8 cellular contexts compared by ENCODE assay signal in the genomic region with DNA sequence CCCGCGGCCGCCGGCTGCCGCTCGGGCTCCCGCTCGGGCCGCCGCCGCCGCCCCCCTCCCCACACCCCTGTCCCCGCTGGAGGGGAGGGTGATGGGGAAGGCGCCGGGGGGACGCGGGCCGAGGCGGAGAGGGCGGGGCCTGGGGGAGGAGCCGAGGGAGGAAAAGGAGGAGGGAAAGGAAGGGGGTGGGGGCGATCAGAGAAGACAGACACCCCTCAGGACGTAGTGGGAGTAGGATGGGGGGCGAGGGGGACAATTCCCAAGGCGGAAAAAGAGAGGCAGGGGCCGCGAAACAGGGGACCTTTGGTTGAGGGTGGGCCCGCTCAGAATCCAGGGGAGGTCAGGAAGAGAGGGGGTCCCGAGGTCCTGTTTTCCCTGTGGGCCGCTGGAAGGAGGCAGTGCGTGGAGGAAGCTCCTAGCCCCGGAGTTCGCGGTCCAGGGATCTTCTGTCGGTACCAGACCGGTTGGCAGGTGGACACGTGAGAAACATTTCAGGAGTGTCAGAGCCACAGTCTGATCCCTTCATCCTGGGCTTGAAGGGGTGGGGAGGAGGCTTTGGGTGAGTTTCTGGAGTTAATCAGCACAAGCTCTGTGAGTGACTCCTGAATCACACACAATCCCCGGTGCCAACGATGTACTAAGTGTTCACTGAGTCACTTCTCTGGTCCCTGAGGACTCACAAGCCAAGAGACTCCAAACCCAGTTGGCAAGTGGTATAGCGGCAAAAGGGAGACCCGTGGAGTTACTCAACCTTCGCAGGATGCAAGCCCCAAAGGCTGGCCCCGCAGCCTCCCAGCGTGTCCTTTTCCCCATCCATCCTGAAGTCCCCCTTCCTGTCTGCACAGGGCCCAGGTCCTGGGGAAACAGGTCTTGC. TPM values are rescaled to one million over a fixed set of nuclear protein-coding genes. Genes with fewer than 3 reads are reported as not detected.
DNase-seq lines count a peak whose midpoint lies in the region; ATAC-seq, FAIRE-seq and TF ChIP-seq lines count a peak whose summit lies in the region.

A gene with protein sequence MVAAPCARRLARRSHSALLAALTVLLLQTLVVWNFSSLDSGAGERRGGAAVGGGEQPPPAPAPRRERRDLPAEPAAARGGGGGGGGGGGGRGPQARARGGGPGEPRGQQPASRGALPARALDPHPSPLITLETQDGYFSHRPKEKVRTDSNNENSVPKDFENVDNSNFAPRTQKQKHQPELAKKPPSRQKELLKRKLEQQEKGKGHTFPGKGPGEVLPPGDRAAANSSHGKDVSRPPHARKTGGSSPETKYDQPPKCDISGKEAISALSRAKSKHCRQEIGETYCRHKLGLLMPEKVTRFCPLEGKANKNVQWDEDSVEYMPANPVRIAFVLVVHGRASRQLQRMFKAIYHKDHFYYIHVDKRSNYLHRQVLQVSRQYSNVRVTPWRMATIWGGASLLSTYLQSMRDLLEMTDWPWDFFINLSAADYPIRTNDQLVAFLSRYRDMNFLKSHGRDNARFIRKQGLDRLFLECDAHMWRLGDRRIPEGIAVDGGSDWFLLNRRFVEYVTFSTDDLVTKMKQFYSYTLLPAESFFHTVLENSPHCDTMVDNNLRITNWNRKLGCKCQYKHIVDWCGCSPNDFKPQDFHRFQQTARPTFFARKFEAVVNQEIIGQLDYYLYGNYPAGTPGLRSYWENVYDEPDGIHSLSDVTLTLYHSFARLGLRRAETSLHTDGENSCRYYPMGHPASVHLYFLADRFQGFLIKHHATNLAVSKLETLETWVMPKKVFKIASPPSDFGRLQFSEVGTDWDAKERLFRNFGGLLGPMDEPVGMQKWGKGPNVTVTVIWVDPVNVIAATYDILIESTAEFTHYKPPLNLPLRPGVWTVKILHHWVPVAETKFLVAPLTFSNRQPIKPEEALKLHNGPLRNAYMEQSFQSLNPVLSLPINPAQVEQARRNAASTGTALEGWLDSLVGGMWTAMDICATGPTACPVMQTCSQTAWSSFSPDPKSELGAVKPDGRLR (minus strand): TSS at position 90 of the 874 bp plus-strand sequence. CDS start 164 bp downstream, outside the sequence.

- 27% methylated on average over 13 of the region's 44 CpGs for whole genome bisulfite sequencing in K562 (ENCODE audit: insufficient coverage, low coverage, missing lambda C conversion rate)

- no peak for TF ChIP-seq EP300 in K562 (IDR thresholded peaks at IDR 0.05; ENCODE audit: low read length)

- TF ChIP-seq RAD21 in K562 (CRISPR knock-in tag; conservative IDR thresholded peaks at IDR 0.05 in 1 of 2, IDR thresholded peaks at IDR 0.05 in 1 of 2), result no peak

- intact Hi-C loops in T-helper 1 cell treated with Interleukin-12 subunit alpha and Interleukin-12 subunit beta and Interleukin-4 antibody, amounts not matched to agents 30 ng/mL and 1 ng/mL, for 36 hours (cut with micrococcal nuclease), result loop anchor here (1.0 to 10.0 kb wide), 5 partner anchors 22 to 1294 kb away; no protein-coding TSS in a partner anchor
- intact Hi-C loops in K562 (cut with micrococcal nuclease), result no loop called here

- no peaks in the 10 kb centered on the region for H3K9me1 ChIP-seq in K562 (ENCODE audit: control insufficient read depth, insufficient read depth, low read length)

- FAIRE-seq in K562 (lab: Jason Lieb, UNC), result no peak

- BruUV-seq in K562 (replicated peaks; lab: Mats Ljungman, UMichigan), result no TSS peak

- H3K36me3 ChIP-seq in K562 (ENCODE audit: control insufficient read depth, insufficient read depth, low read length) (no peaks in the 10 kb centered on the region), skeletal muscle tissue (ENCODE audit: control insufficient read depth in 3 of 3, insufficient read depth in 3 of 3, low read length in 3 of 3) (no peaks in the 10 kb centered on the region)

- ATAC-seq in K562 (0 out of 3 replicates have a peak, but pooled peaks have one; percentile 43), HG03432 (IDR thresholded peaks at IDR 0.05; ENCODE audit: unreplicated experiment) (no peak)

- no peak within 1 kb of the TSS for H3K4me2 ChIP-seq in K562 (ENCODE audit: insufficient read depth, low read length)

- CTCF ChIA-PET in K562 (lab: Yijun Ruan, JAX; ENCODE audit: low intra/inter-chr PET ratio), result no interaction called here

- in situ Hi-C loops in K562 (cut with MboI), result no loop called here

- no peaks in the 10 kb centered on the region for H3K9me3 ChIP-seq in K562 (replicated peaks; ENCODE audit: control insufficient read depth, insufficient read depth, low read depth, low read length)
- H3K9me3 ChIP-seq in iPS-18c (ENCODE audit: control insufficient read depth, insufficient read depth, low read length), result peaks cover 2% of the 10 kb centered on the region
- H3K9me3 ChIP-seq in skeletal muscle tissue (ENCODE audit: control insufficient read depth in 3 of 3, low read length in 3 of 3), result no peaks in the 10 kb centered on the region

- H3K4me1 ChIP-seq in K562 (replicated peaks in 1 of 2; ENCODE audit: control insufficient read depth in 2 of 2, insufficient read depth in 2 of 2, low read length in 2 of 2) (peaks cover 0 to 10% of the 10 kb centered on the region in 2 experiments; a peak in 2 of 5 replicates), skeletal muscle tissue (ENCODE audit: control insufficient read depth in 3 of 3, insufficient read depth in 3 of 3, low read length in 3 of 3) (peaks cover 23 to 28% (median 23%) of the 10 kb centered on the region in 3 donors)

- no peak within 1 kb of the TSS for H2AFZ ChIP-seq in K562 (ENCODE audit: low read depth, low read length)

- no peak for TF ChIP-seq POLR2A in K562 (conservative IDR thresholded peaks at IDR 0.05)

- no peak within 1 kb of the TSS; a peak in 1 of 4 replicates for H3K9ac ChIP-seq in K562 (ENCODE audit: insufficient read depth in 1 of 2, low read depth in 2 of 2, low read length in 2 of 2)
- peak within 1 kb of the TSS; percentile 40 to 65 (median 48) for H3K9ac ChIP-seq in skeletal muscle tissue (ENCODE audit: low read depth in 1 of 3, low read length in 3 of 3)

- no peaks in the 10 kb centered on the region for H3K79me2 ChIP-seq in K562 (ENCODE audit: control insufficient read depth, insufficient read depth, low read length)

- H4K20me1 ChIP-seq in K562 (replicated peaks; ENCODE audit: control insufficient read depth, insufficient read depth, low read length), result peaks cover 12% of the 10 kb centered on the region

- H3K4me3 ChIP-seq in K562 (peak within 1 kb of the TSS; percentile 6; the same call in 1 of the 2 replicates), iPS-18c (ENCODE audit: insufficient read depth, low read depth, low read length) (peak within 1 kb of the TSS; percentile 75), skeletal muscle tissue (ENCODE audit: low read length in 3 of 3) (peak within 1 kb of the TSS; percentile 66 to 73 (median 68))

- peak; percentile 9 for DNase-seq in NK-92 treated with Interleukin-12 subunit alpha and Interleukin-12 subunit beta, amount 100 ng/mL, for 24 hours (lab: John Stamatoyannopoulos, UW)
- no peak for DNase-seq in NK-92 (lab: John Stamatoyannopoulos, UW; ENCODE audit: unreplicated experiment)
- DNase-seq in K562 (ENCODE audit: extremely low read depth in 1 of 4, low spot score in 3 of 4), result peak in 2 of 4 experiments; percentile 40 to 45
- no peak for DNase-seq in SHP77 treated with DMSO at 0.1 percent for 48 hours (lab: John Stamatoyannopoulos, UW)

- peaks cover 37 to 62% of the 10 kb centered on the region in 2 experiments for H3K27me3 ChIP-seq in K562 (ENCODE audit: control insufficient read depth in 2 of 2, insufficient read depth in 2 of 2, low read length in 2 of 2)
- peaks cover 20 to 43% (median 23%) of the 10 kb centered on the region in 3 donors for H3K27me3 ChIP-seq in skeletal muscle tissue (ENCODE audit: control insufficient read depth in 3 of 3, insufficient read depth in 3 of 3, low read length in 3 of 3)

- no peak within 1 kb of the TSS for H3K27ac ChIP-seq in K562 (ENCODE audit: extremely low read depth, low read depth, low read length)
- peak within 1 kb of the TSS; percentile 77 for H3K27ac ChIP-seq in skeletal muscle tissue (ENCODE audit: low read depth, low read length)

- POLR2A ChIA-PET in K562 (lab: Yijun Ruan, JAX), result no interaction called here

- no peak for TF ChIP-seq CTCF in K562 (IDR thresholded peaks at IDR 0.05 in 2 of 3, conservative IDR thresholded peaks at IDR 0.05 in 1 of 3; ENCODE audit: insufficient read depth in 2 of 3, low read depth in 1 of 3, low read length in 3 of 3)

TF ChIP-seq in K562, 482 proteins besides CTCF, POLR2A, EP300 and RAD21 (continues in another document):
- no peak for TF ChIP-seq ZSCAN29 (IDR thresholded peaks at IDR 0.05)

RNA-seq across cellular contexts. Expression of the gene that starts here (rescaled TPM):
- total RNA-seq in T-helper 1 cell treated with Interleukin-12 subunit alpha and Interleukin-12 subunit beta and Interleukin-4 antibody, amounts not matched to agents 30 ng/mL and 1 ng/mL, for 36 hours, result 41.6 and 41.7 TPM in 2 replicates
- total RNA-seq in K562 (2011; cell fraction: chromatin; rRNA removed; ENCODE audit: low replicate concordance), result 0.02 TPM in 1 of 2 replicates, not detected in the other
- not detected in 2 replicates for total RNA-seq in K562 (2011; cell fraction: nucleolus; rRNA removed)
- under 0.01 TPM in 1 of 2 replicates, not detected in the other for total RNA-seq in K562 (2011; cell fraction: nucleoplasm; rRNA removed)
- not detected in 2 replicates for total RNA-seq in K562 (2014; rRNA removed)
- not detected in 2 replicates for total RNA-seq in K562 (2014; rRNA removed; fragmentation: Illumina TruSeq; extraction: Trizol)
- total RNA-seq in K562 (2015; rRNA removed; fragmentation: Illumina TruSeq; extraction: Trizol), result not detected in 2 replicates
- 0.04 and 0.09 TPM in 2 replicates for total RNA-seq in K562 (2021)
- not detected in 2 replicates for polyA plus RNA-seq in K562 (2011; rRNA removed)
- not detected in 2 replicates for polyA plus RNA-seq in K562 (2011; cell fraction: cytosol; rRNA removed)
- polyA plus RNA-seq in K562 (2011; cell fraction: nucleus; rRNA removed), result not detected in 2 replicates
- polyA plus RNA-seq in K562 (2012), result 0.12 and 0.21 TPM in 2 replicates
- not detected in 2 replicates for polyA plus RNA-seq in K562 (2014; fragmentation: Illumina TruSeq; extraction: Trizol)
- polyA plus RNA-seq in K562 (2014; fragmentation: Nextera tagmentation; extraction: Ambion mirVana), result under 1 TPM; 0.03 to 0.08 TPM
- polyA plus RNA-seq in K562 (2014; rRNA removed), result 0.03 TPM in 1 of 2 replicates, not detected in the other
- not detected in 2 replicates for polyA minus RNA-seq in K562 (2011; rRNA and poly(A)+ RNA removed)
- not detected in 2 replicates for polyA minus RNA-seq in K562 (2011; cell fraction: cytosol; rRNA and poly(A)+ RNA removed)
- polyA minus RNA-seq in K562 (2011; cell fraction: nucleus; rRNA and poly(A)+ RNA removed), result not detected in 2 replicates
- 9.4 TPM for total RNA-seq in skeletal muscle tissue

Comparison
In these comparisons a context has a peak if more than half of its experiments do, and no peak if none do; other contexts are left out.
1. Peak in ATAC-seq and H3K4me3 ChIP-seq in K562; RNA of the gene not detected or under 1 TPM.
2. H3K4me3 ChIP-seq: peak in every context shown above with its lines; median percentile 75 in iPS-18c; 68 in skeletal muscle tissue; 6 in K562.
3. H3K9ac ChIP-seq: peak in skeletal muscle tissue (3 of 3); none in K562 (0 of 2).